In genomic region chr1:167726038-167726437, GRCh38 we compare ENCODE assay signal across 27 cellular contexts. TPM values are rescaled to one million over a fixed set of nuclear protein-coding genes. Genes with fewer than 3 reads are reported as not detected.
DNase-seq lines count a peak whose midpoint lies in the region; ATAC-seq and TF ChIP-seq lines count a peak whose summit lies in the region.
"Had no signal": no experiment of that assay in that cellular context is flagged by ENCODE, and none has a peak within 500 bp of the region (broad histone marks: within the 10 kb centered on the region; RNA-seq: fewer than 3 reads in every experiment).

No MANE protein-coding gene starts in this region.

- H3K9me3 ChIP-seq in DND-41 (ENCODE audit: insufficient read depth, low read length, severe bottlenecking) (no peaks in the 10 kb centered on the region), SJCRH30 (replicated peaks) (no peaks in the 10 kb centered on the region)
- H3K9me3 ChIP-seq: lower lobe of right lung, Peyer's patch, thoracic aorta had no signal

- no peak overlapping the region; the same call in 2 of the 3 replicates for H3K4me3 Mint-ChIP-seq in GM23338
- peak overlapping the region; percentile 27 to 80 (median 65) for H3K4me3 Mint-ChIP-seq in brain
- H3K4me3 Mint-ChIP-seq in neural crest cell, result peak overlapping the region; percentile 68
- no peak overlapping the region for H3K4me3 Mint-ChIP-seq in activated CD4-positive, alpha-beta T cell treated with anti-CD3 and anti-CD28 coated beads, Interleukin-2, amount 10 ng/mL, durations not matched to agents 7 days and 5 days
- H3K4me3 Mint-ChIP-seq: activated CD4-positive, alpha-beta memory T cell treated with anti-CD3 and anti-CD28 coated beads for 36 hours; T-helper 2 cell treated with Interferon-gamma antibody and Interleukin-4, amounts not matched to agents 5 μg/mL and 100 μg/mL, for 36 hours; WTC11 had no signal

- no peak overlapping the region for H3K9ac ChIP-seq in DND-41 (ENCODE audit: low read depth, low read length)
- H3K9ac ChIP-seq: parathyroid adenoma had no signal

- H3K9me2 ChIP-seq in GM23338 (ENCODE audit: insufficient read depth), result no peaks in the 10 kb centered on the region

- no peak for ATAC-seq in DND-41 (ENCODE audit: insufficient read depth, low read depth)
- ATAC-seq in GM23338, result no peak
- no peak for ATAC-seq in HG03045 (IDR thresholded peaks at IDR 0.05; ENCODE audit: unreplicated experiment)
- ATAC-seq in HG02870 (IDR thresholded peaks at IDR 0.05; ENCODE audit: unreplicated experiment), result no peak
- ATAC-seq: lower lobe of right lung, WTC11 had no signal

- no peak overlapping the region for H3K27ac ChIP-seq in DND-41 (ENCODE audit: low read length)
- no peak overlapping the region for H3K27ac ChIP-seq in GM23338 (ENCODE audit: low read depth)
- H3K27ac ChIP-seq in SJCRH30, result no peak overlapping the region
- H3K27ac ChIP-seq: lower lobe of right lung, parathyroid adenoma, Peyer's patch, SK-N-MC, thoracic aorta had no signal

- no peak overlapping the region for H3K4me3 ChIP-seq in DND-41 (ENCODE audit: low read depth in 1 of 2, low read length in 2 of 2)
- H3K4me3 ChIP-seq in GM23338, result no peak overlapping the region
- H3K4me3 ChIP-seq in SJCRH30, result no peak overlapping the region
- H3K4me3 ChIP-seq: lower lobe of right lung, Peyer's patch, SK-N-MC, thoracic aorta had no signal

- peaks cover 41% of the 10 kb centered on the region for H3K4me1 ChIP-seq in DND-41 (ENCODE audit: insufficient read depth, low read length)
- peaks cover 38% of the 10 kb centered on the region for H3K4me1 ChIP-seq in GM23338 (ENCODE audit: insufficient read depth)
- H3K4me1 ChIP-seq in SJCRH30, result peaks cover 4% of the 10 kb centered on the region; the same call in 1 of the 2 replicates

- H4K20me1 ChIP-seq in DND-41 (ENCODE audit: insufficient read depth, low read length) (peaks cover 27% of the 10 kb centered on the region), GM23338 (replicated peaks; ENCODE audit: insufficient read depth) (peaks cover 62% of the 10 kb centered on the region)

- H3K4me2 ChIP-seq in DND-41 (ENCODE audit: insufficient read depth, low read length) (peak overlapping the region; percentile 27), GM23338 (peak overlapping the region; percentile 37; the same call in 1 of the 2 replicates)

- H3K36me3 ChIP-seq in DND-41 (ENCODE audit: insufficient read depth, low read length), result peaks cover 33% of the 10 kb centered on the region
- no peaks in the 10 kb centered on the region for H3K36me3 ChIP-seq in GM23338 (ENCODE audit: insufficient read depth)
- no peaks in the 10 kb centered on the region for H3K36me3 ChIP-seq in SJCRH30
- H3K36me3 ChIP-seq: lower lobe of right lung, thoracic aorta had no signal

- CTCF ChIA-PET in activated CD4-positive, alpha-beta T cell treated with anti-CD3 and anti-CD28 coated beads, Interleukin-2, amount 10 ng/mL, durations not matched to agents 7 days and 5 days (lab: Charles Lee), result interaction anchor here (1.0 kb wide), 1 partner anchor 11 kb away, joined by 3 read pairs; no protein-coding TSS in a partner anchor

- peaks cover 89% of the 10 kb centered on the region for H3K79me2 ChIP-seq in DND-41 (ENCODE audit: insufficient read depth, low read length)
- H3K79me2 ChIP-seq in GM23338 (replicated peaks; ENCODE audit: insufficient read depth), result peaks cover 89% of the 10 kb centered on the region

- H3K36me3 Mint-ChIP-seq in GM23338 (ENCODE audit: low read depth) (peaks cover 12% of the 10 kb centered on the region), brain (peaks cover 34% of the 10 kb centered on the region), neural crest cell (ENCODE audit: low read depth) (peaks cover 20% of the 10 kb centered on the region)
- H3K36me3 Mint-ChIP-seq in activated CD4-positive, alpha-beta T cell treated with anti-CD3 and anti-CD28 coated beads, Interleukin-2, amount 10 ng/mL, durations not matched to agents 7 days and 5 days (ENCODE audit: low read depth), result peaks cover 16% of the 10 kb centered on the region

- TF ChIP-seq CTCF in DND-41 (IDR thresholded peaks at IDR 0.05; ENCODE audit: borderline replicate concordance, extremely low read depth, low read length, poor library complexity, severe bottlenecking) (no peak), GM23338 (conservative IDR thresholded peaks at IDR 0.05; ENCODE audit: low read depth in 2 of 2) (no peak), brain (conservative IDR thresholded peaks at IDR 0.05) (no peak), neural crest cell (conservative IDR thresholded peaks at IDR 0.05) (no peak)

- H3F3A ChIP-seq in GM23338 (replicated peaks; ENCODE audit: low read depth), result peaks cover 3% of the 10 kb centered on the region; the same call in 1 of the 2 replicates

- DNase-seq in DND-41, result no peak
- DNase-seq in GM23338 (ENCODE audit: low spot score), result peak; percentile 15
- DNase-seq in neural crest cell (ENCODE audit: low read depth, low spot score), result no peak
- no peak for DNase-seq in SJCRH30
- no peak for DNase-seq in activated CD4-positive, alpha-beta T cell treated with anti-CD3 and anti-CD28 coated beads, Interleukin-2, amount 10 ng/mL, durations not matched to agents 7 days and 5 days
- DNase-seq: activated CD4-positive, alpha-beta memory T cell treated with anti-CD3 and anti-CD28 coated beads for 36 hours; activated effector memory CD4-positive, alpha-beta T cell treated with anti-CD3 and anti-CD28 coated beads, Interleukin-2, amount 50 U/mL, for 16 hours; CD8-positive, alpha-beta memory T cell; DMS79; dorsolateral prefrontal cortex; foreskin melanocyte; hypothalamus; islet precursor cell; KBM-7; lower lobe of right lung; naive B cell; NCI-H2029; NCI-H345; Peyer's patch had no signal

- H3K27ac Mint-ChIP-seq in GM23338 (no peak overlapping the region), brain (peak overlapping the region in 4 of 5 experiments; percentile 5 to 81 (median 66)), neural crest cell (ENCODE audit: unreplicated experiment) (no peak overlapping the region)
- H3K27ac Mint-ChIP-seq in activated CD4-positive, alpha-beta T cell treated with anti-CD3 and anti-CD28 coated beads, Interleukin-2, amount 10 ng/mL, durations not matched to agents 7 days and 5 days, result no peak overlapping the region
- H3K27ac Mint-ChIP-seq: activated CD4-positive, alpha-beta memory T cell treated with anti-CD3 and anti-CD28 coated beads for 36 hours; CD8-positive, alpha-beta memory T cell; T-helper 2 cell treated with Interferon-gamma antibody and Interleukin-4, amounts not matched to agents 5 μg/mL and 100 μg/mL, for 36 hours; WTC11 had no signal

- H3K9me3 Mint-ChIP-seq in GM23338 (no peaks in the 10 kb centered on the region), brain (peaks cover 0 to 3% (median 0%) of the 10 kb centered on the region in 5 experiments), neural crest cell (no peaks in the 10 kb centered on the region)
- H3K9me3 Mint-ChIP-seq in activated CD4-positive, alpha-beta T cell treated with anti-CD3 and anti-CD28 coated beads, Interleukin-2, amount 10 ng/mL, durations not matched to agents 7 days and 5 days, result no peaks in the 10 kb centered on the region
- H3K9me3 Mint-ChIP-seq: activated CD4-positive, alpha-beta memory T cell treated with anti-CD3 and anti-CD28 coated beads for 36 hours; CD8-positive, alpha-beta memory T cell; naive B cell; T-helper 2 cell treated with Interferon-gamma antibody and Interleukin-4, amounts not matched to agents 5 μg/mL and 100 μg/mL, for 36 hours; WTC11 had no signal

- H2AFZ ChIP-seq in DND-41 (ENCODE audit: low read depth, low read length) (no peak overlapping the region), GM23338 (no peak overlapping the region)
- H2AFZ ChIP-seq: parathyroid adenoma had no signal

- POLR2A ChIA-PET in activated CD4-positive, alpha-beta T cell treated with anti-CD3 and anti-CD28 coated beads, Interleukin-2, amount 10 ng/mL, durations not matched to agents 7 days and 5 days (lab: Charles Lee), result no interaction called here

- H3K27me3 Mint-ChIP-seq in GM23338 (ENCODE audit: insufficient read depth, low read depth, poor library complexity) (no peaks in the 10 kb centered on the region), brain (peaks cover 4% of the 10 kb centered on the region), neural crest cell (ENCODE audit: low read depth) (no peaks in the 10 kb centered on the region)
- H3K27me3 Mint-ChIP-seq in activated CD4-positive, alpha-beta T cell treated with anti-CD3 and anti-CD28 coated beads, Interleukin-2, amount 10 ng/mL, durations not matched to agents 7 days and 5 days, result no peaks in the 10 kb centered on the region
- H3K27me3 Mint-ChIP-seq: activated CD4-positive, alpha-beta memory T cell treated with anti-CD3 and anti-CD28 coated beads for 36 hours; naive B cell had no signal

- H3K27me3 ChIP-seq in DND-41 (ENCODE audit: insufficient read depth, low read length, poor library complexity), result no peaks in the 10 kb centered on the region
- H3K27me3 ChIP-seq in GM23338 (ENCODE audit: insufficient read depth), result 0 out of 2 replicates have a peak, but pooled peaks cover 3% of the 10 kb centered on the region
- H3K27me3 ChIP-seq in SJCRH30, result no peaks in the 10 kb centered on the region
- H3K27me3 ChIP-seq: Peyer's patch had no signal

- peaks cover 39% of the 10 kb centered on the region for H3K4me1 Mint-ChIP-seq in GM23338
- peaks cover 50% of the 10 kb centered on the region for H3K4me1 Mint-ChIP-seq in brain
- peaks cover 51% of the 10 kb centered on the region for H3K4me1 Mint-ChIP-seq in neural crest cell
- H3K4me1 Mint-ChIP-seq in activated CD4-positive, alpha-beta T cell treated with anti-CD3 and anti-CD28 coated beads, Interleukin-2, amount 10 ng/mL, durations not matched to agents 7 days and 5 days, result peaks cover 33% of the 10 kb centered on the region

TF ChIP-seq in GM23338, 12 proteins besides CTCF, POLR2A, EP300 and RAD21 (continues in another document):
- TF ChIP-seq EZH2phosphoT487 (IDR thresholded peaks at IDR 0.05; ENCODE audit: unreplicated experiment) (no peak), ZNF331 (CRISPR knock-in tag; IDR thresholded peaks at IDR 0.05; ENCODE audit: low read depth) (no peak)

RNA-seq across cellular contexts. Expression of gene MPZL1, which starts 4.3 kb away (rescaled TPM):
- 85.1 and 86.5 TPM in 2 replicates for total RNA-seq in GM23338 (2014; rRNA removed; shearing (Covaris generic))
- polyA plus RNA-seq in GM23338 (2016; fragmentation: Nextera tagmentation; extraction: Ambion mirVana) (26.6 and 35.1 TPM in 2 replicates), brain (ENCODE audit: insufficient read depth, low read depth, low replicate concordance) (39.6 TPM)
- total RNA-seq in neural crest cell, result 113 and 114 TPM in 2 replicates
- 57.9 and 63.0 TPM in 2 replicates for total RNA-seq in SJCRH30 (2014; rRNA removed; shearing (Covaris generic))
- total RNA-seq in activated CD4-positive, alpha-beta T cell treated with anti-CD3 and anti-CD28 coated beads, Interleukin-2, amount 10 ng/mL, durations not matched to agents 7 days and 5 days, result 10 to 100 TPM; 12.5 to 14.1 TPM

Comparison
In these comparisons a context has a peak if more than half of its experiments do, and no peak if none do; other contexts are left out.
1. H3K27ac Mint-ChIP-seq: peak in brain (4 of 5); none in GM23338 (single experiment), neural crest cell (single experiment) and activated CD4-positive, alpha-beta T cell treated with anti-CD3 and anti-CD28 coated beads, Interleukin-2, amount 10 ng/mL, durations not matched to agents 7 days and 5 days (single experiment).
2. H3K4me3 Mint-ChIP-seq: peak in brain (5 of 5) and neural crest cell (single experiment); none in GM23338 (single experiment) and activated CD4-positive, alpha-beta T cell treated with anti-CD3 and anti-CD28 coated beads, Interleukin-2, amount 10 ng/mL, durations not matched to agents 7 days and 5 days (single experiment).